9 cellular contexts compared by ENCODE assay signal in genomic region chr5:179858586-179859427, GRCh38. TPM values are rescaled to one million over a fixed set of nuclear protein-coding genes. Genes with fewer than 3 reads are reported as not detected.
DNase-seq lines count a peak whose midpoint lies in the region; ATAC-seq, FAIRE-seq and TF ChIP-seq lines count a peak whose summit lies in the region.
"Had no signal": no experiment of that assay in that cellular context is flagged by ENCODE, and none has a peak within 500 bp of the region (broad histone marks: within the 10 kb centered on the region; RNA-seq: fewer than 3 reads in every experiment).

TSS of gene MRNIP (minus strand) at chr5:179858817. CDS start at chr5:179858796, 21 bp downstream.

- DNase-seq in AG09319 (ENCODE audit: extremely low read depth, low read depth) (peak; percentile 76), NCI-H446 (lab: John Stamatoyannopoulos, UW) (peak; percentile 84 to 92), cerebellum (ENCODE audit: low spot score) (peak; percentile 95), kidney (peak; percentile 99)
- DNase-seq in activated CD4-positive, alpha-beta T cell treated with anti-CD3 and anti-CD28 coated beads for 1 hour: peak; percentile 81
- peak; percentile 96 for DNase-seq in stimulated activated CD4-positive, alpha-beta T cell treated with anti-CD3 and anti-CD28 coated beads, Interleukin-15, amount 100 ng/mL, for 24 hours

- H3K27ac ChIP-seq in kidney (ENCODE audit: low read depth in 2 of 2, low read length in 2 of 2): peak within 1 kb of the TSS; percentile 90 to 93

- no peaks in the 10 kb centered on the region for H3K9me3 ChIP-seq in kidney (ENCODE audit: control insufficient read depth in 1 of 2, low read length in 2 of 2)

- TF ChIP-seq POLR2A in GM18951 (IDR thresholded peaks at IDR 0.05; ENCODE audit: extremely low read depth, insufficient read depth, insufficient read length): peak; percentile 82

- TF ChIP-seq CTCF in AG09319 (IDR thresholded peaks at IDR 0.05; ENCODE audit: low read depth, low read length): peak; percentile 8
- TF ChIP-seq CTCF in kidney (IDR thresholded peaks at IDR 0.05; ENCODE audit: borderline replicate concordance, extremely low read depth, insufficient read depth): peak; percentile 29

- in situ Hi-C loops in GM18951 (cut with MboI; ENCODE audit: low sequenced_read_pairs, unreplicated experiment): no loop called here

- peaks cover 4 to 14% of the 10 kb centered on the region in 2 donors for H3K36me3 ChIP-seq in kidney (ENCODE audit: control insufficient read depth in 1 of 2, insufficient read depth in 2 of 2, low read length in 2 of 2)

- H3K9ac ChIP-seq in kidney (ENCODE audit: low read length in 2 of 2): peak within 1 kb of the TSS; percentile 87 to 94

- H3K4me3 ChIP-seq in kidney (ENCODE audit: low read length in 2 of 2): peak within 1 kb of the TSS; percentile 88 to 94

- ATAC-seq in HG03196 (IDR thresholded peaks at IDR 0.05; ENCODE audit: unreplicated experiment): peak; percentile 97

- FAIRE-seq in kidney (lab: Jason Lieb, UNC): no peak
- FAIRE-seq: islet of Langerhans had no signal

- H3K4me1 ChIP-seq in kidney (ENCODE audit: control insufficient read depth in 1 of 2, insufficient read depth in 1 of 2, low read depth in 1 of 2, low read length in 2 of 2): peaks cover 0 to 6% of the 10 kb centered on the region in 2 donors

- intact Hi-C loops in kidney (cut with DNase I): no loop called here

RNA-seq across cellular contexts. Expression of gene MRNIP, which starts in this region (rescaled TPM):
- 33.9 TPM for total RNA-seq in cerebellum
- 36.6 TPM for total RNA-seq in kidney
- polyA plus RNA-seq in kidney (ENCODE audit: insufficient read depth, low read depth, low replicate concordance): 25.3 TPM

Comparison
In these comparisons a context has a peak if more than half of its experiments do, and no peak if none do; other contexts are left out.
1. Peak in every context shown above with its lines: DNase-seq, ATAC-seq, H3K4me3 ChIP-seq and H3K27ac ChIP-seq.